ENCODE assay signal across 36 cellular contexts in the genomic region with DNA sequence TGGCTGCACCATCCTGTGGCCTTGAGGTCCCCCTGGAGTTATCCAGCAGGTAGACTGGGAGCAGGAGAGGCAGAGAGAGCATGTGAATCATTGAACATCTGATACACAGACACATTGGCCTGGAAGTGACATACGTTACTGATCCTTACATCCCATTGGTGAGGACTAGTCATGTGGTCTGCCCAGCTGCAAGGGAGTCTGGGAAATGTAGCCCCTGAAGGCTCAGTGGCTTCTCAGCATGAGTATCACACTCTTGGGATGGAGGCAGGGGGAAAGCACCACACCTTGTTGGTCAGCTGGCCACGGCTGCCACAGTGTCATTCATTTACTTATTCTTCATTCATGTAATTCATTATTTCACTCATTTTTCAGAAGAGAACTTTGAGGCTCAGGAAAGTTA. TPM values are rescaled to one million over a fixed set of nuclear protein-coding genes. Genes with fewer than 3 reads are reported as not detected.
"Had no signal": no experiment of that assay in that cellular context is flagged by ENCODE, and none has a peak within 500 bp of the region (broad histone marks: within the 10 kb centered on the region; RNA-seq: fewer than 3 reads in every experiment).

No MANE protein-coding gene starts in this region.

- H3K36me3 ChIP-seq: adrenal gland, esophagus muscularis mucosa, gastrocnemius medialis, heart right ventricle had no signal

- H3K4me2 ChIP-seq: hepatocyte had no signal

- H3K27ac ChIP-seq: adrenal gland, body of pancreas, esophagus muscularis mucosa, foreskin keratinocyte, gastrocnemius medialis, heart right ventricle, hepatocyte, VCaP had no signal

- ATAC-seq: activated CD4-positive, CD25-positive, alpha-beta regulatory T cell treated with anti-CD3 and anti-CD28 coated beads, Interleukin-2, amount 50 U/mL, for 24 hours; activated CD8-positive, alpha-beta memory T cell treated with anti-CD3 and anti-CD28 coated beads, Interleukin-2, amount 10 ng/mL, durations not matched to agents 7 days and 5 days; activated naive CD8-positive, alpha-beta T cell treated with anti-CD3 and anti-CD28 coated beads, Interleukin-2, amount 50 U/mL, for 24 hours; body of pancreas; effector memory CD8-positive, alpha-beta T cell; foreskin keratinocyte; gastrocnemius medialis; heart right ventricle had no signal

- H3K27ac Mint-ChIP-seq: activated B cell treated with CpG ODN at 0.5 μM for 24 hours; activated CD4-positive, alpha-beta memory T cell treated with anti-CD3 and anti-CD28 coated beads, Interleukin-2, amount 10 ng/mL, durations not matched to agents 7 days and 5 days; activated CD4-positive, alpha-beta T cell treated with anti-CD3 and anti-CD28 coated beads, Interleukin-2, amount 10 ng/mL, durations not matched to agents 7 days and 5 days; activated CD8-positive, alpha-beta memory T cell treated with anti-CD3 and anti-CD28 coated beads, Interleukin-2, amount 10 ng/mL, durations not matched to agents 7 days and 5 days; activated naive CD8-positive, alpha-beta T cell treated with anti-CD3 and anti-CD28 coated beads for 36 hours; activated naive CD8-positive, alpha-beta T cell treated with anti-CD3 and anti-CD28 coated beads, Interleukin-2, amount 50 U/mL, for 24 hours; activated T-helper 1 cell treated with anti-CD3 and anti-CD28 coated beads, Interleukin-12 subunit alpha, Interleukin-12 subunit beta, Interleukin-2, Interleukin-4 antibody, amounts not matched to agents 30 ng/mL and 10 ng/mL and 1 ng/mL, durations not matched to agents 14 hours and 24 hours and 36 hours; effector memory CD8-positive, alpha-beta T cell had no signal

- H3K27me3 Mint-ChIP-seq: activated B cell treated with CpG ODN at 0.5 μM for 24 hours; activated naive CD8-positive, alpha-beta T cell treated with anti-CD3 and anti-CD28 coated beads for 36 hours; activated naive CD8-positive, alpha-beta T cell treated with anti-CD3 and anti-CD28 coated beads, Interleukin-2, amount 50 U/mL, for 24 hours had no signal

- H3K4me3 ChIP-seq: adrenal gland, body of pancreas, esophagus muscularis mucosa, gastrocnemius medialis, heart right ventricle, hepatocyte had no signal

- H2AFZ ChIP-seq: hepatocyte had no signal

- H3K4me3 Mint-ChIP-seq: activated B cell treated with CpG ODN at 0.5 μM for 24 hours; activated CD4-positive, alpha-beta memory T cell treated with anti-CD3 and anti-CD28 coated beads, Interleukin-2, amount 10 ng/mL, durations not matched to agents 7 days and 5 days; activated CD4-positive, alpha-beta T cell treated with anti-CD3 and anti-CD28 coated beads, Interleukin-2, amount 10 ng/mL, durations not matched to agents 7 days and 5 days; activated CD8-positive, alpha-beta memory T cell treated with anti-CD3 and anti-CD28 coated beads, Interleukin-2, amount 10 ng/mL, durations not matched to agents 7 days and 5 days; activated naive CD8-positive, alpha-beta T cell treated with anti-CD3 and anti-CD28 coated beads for 36 hours; activated naive CD8-positive, alpha-beta T cell treated with anti-CD3 and anti-CD28 coated beads, Interleukin-2, amount 50 U/mL, for 24 hours; activated T-helper 1 cell treated with anti-CD3 and anti-CD28 coated beads, Interleukin-12 subunit alpha, Interleukin-12 subunit beta, Interleukin-2, Interleukin-4 antibody, amounts not matched to agents 30 ng/mL and 10 ng/mL and 1 ng/mL, durations not matched to agents 14 hours and 24 hours and 36 hours; effector memory CD8-positive, alpha-beta T cell had no signal

- FAIRE-seq: colon had no signal

- H3K4me1 Mint-ChIP-seq: activated CD4-positive, alpha-beta memory T cell treated with anti-CD3 and anti-CD28 coated beads, Interleukin-2, amount 10 ng/mL, durations not matched to agents 7 days and 5 days; activated CD4-positive, alpha-beta T cell treated with anti-CD3 and anti-CD28 coated beads, Interleukin-2, amount 10 ng/mL, durations not matched to agents 7 days and 5 days; activated CD8-positive, alpha-beta memory T cell treated with anti-CD3 and anti-CD28 coated beads, Interleukin-2, amount 10 ng/mL, durations not matched to agents 7 days and 5 days; activated naive CD8-positive, alpha-beta T cell treated with anti-CD3 and anti-CD28 coated beads, Interleukin-2, amount 50 U/mL, for 24 hours had no signal

- H3K9me3 ChIP-seq: adrenal gland, body of pancreas, gastrocnemius medialis had no signal

- H3K9me3 Mint-ChIP-seq: activated B cell treated with CpG ODN at 0.5 μM for 24 hours; activated CD4-positive, alpha-beta memory T cell treated with anti-CD3 and anti-CD28 coated beads, Interleukin-2, amount 10 ng/mL, durations not matched to agents 7 days and 5 days; activated CD4-positive, alpha-beta T cell treated with anti-CD3 and anti-CD28 coated beads, Interleukin-2, amount 10 ng/mL, durations not matched to agents 7 days and 5 days; activated naive CD8-positive, alpha-beta T cell treated with anti-CD3 and anti-CD28 coated beads for 36 hours; activated naive CD8-positive, alpha-beta T cell treated with anti-CD3 and anti-CD28 coated beads, Interleukin-2, amount 50 U/mL, for 24 hours; activated T-helper 1 cell treated with anti-CD3 and anti-CD28 coated beads, Interleukin-12 subunit alpha, Interleukin-12 subunit beta, Interleukin-2, Interleukin-4 antibody, amounts not matched to agents 30 ng/mL and 10 ng/mL and 1 ng/mL, durations not matched to agents 14 hours and 24 hours and 36 hours had no signal

- H3K79me2 ChIP-seq: hepatocyte had no signal

- H3K27me3 ChIP-seq: adrenal gland, body of pancreas, esophagus muscularis mucosa, foreskin keratinocyte, heart right ventricle had no signal

- H3K4me1 ChIP-seq: adrenal gland, body of pancreas, foreskin keratinocyte, gastrocnemius medialis had no signal

- DNase-seq: activated B cell treated with CpG ODN at 0.5 μM for 24 hours; activated CD4-positive, alpha-beta memory T cell treated with anti-CD3 and anti-CD28 coated beads, Interleukin-2, amount 10 ng/mL, durations not matched to agents 7 days and 5 days; activated CD4-positive, alpha-beta T cell treated with anti-CD3 and anti-CD28 coated beads, Interleukin-2, amount 10 ng/mL, durations not matched to agents 7 days and 5 days; activated CD4-positive, alpha-beta T cell treated with anti-CD3 and anti-CD28 coated beads, Interleukin-2, amount 50 U/mL, for 4 hours; activated CD8-positive, alpha-beta memory T cell treated with anti-CD3 and anti-CD28 coated beads, Interleukin-2, amount 10 ng/mL, durations not matched to agents 7 days and 5 days; activated CD8-positive, alpha-beta memory T cell treated with anti-CD3 and anti-CD28 coated beads, Interleukin-2, amount 50 U/mL, for 4 hours; activated gamma-delta T cell; activated naive CD4-positive, alpha-beta T cell; activated naive CD4-positive, alpha-beta T cell treated with anti-CD3 and anti-CD28 coated beads, Interleukin-2, amount 50 U/mL, for 16 hours; activated naive CD8-positive, alpha-beta T cell treated with anti-CD3 and anti-CD28 coated beads for 36 hours; activated naive CD8-positive, alpha-beta T cell treated with anti-CD3 and anti-CD28 coated beads, Interleukin-2, amount 50 U/mL, for 24 hours; activated T-cell treated with anti-CD3 and anti-CD28 coated beads, Interleukin-2, amount 50 U/mL, for 1 hour; activated T-cell treated with anti-CD3 and anti-CD28 coated beads, Interleukin-2, amount 50 U/mL, for 48 hours; adrenal gland; amygdala; aorta; body of pancreas; caudate nucleus; cortex of kidney; dermis blood vessel endothelial cell; effector CD4-positive, alpha-beta T cell; effector memory CD8-positive, alpha-beta T cell; erythroblast; foreskin keratinocyte; gastrocnemius medialis; heart right ventricle; T-helper 2 cell had no signal

- H3K36me3 Mint-ChIP-seq: activated CD8-positive, alpha-beta memory T cell treated with anti-CD3 and anti-CD28 coated beads, Interleukin-2, amount 10 ng/mL, durations not matched to agents 7 days and 5 days; activated naive CD8-positive, alpha-beta T cell treated with anti-CD3 and anti-CD28 coated beads for 36 hours had no signal

RNA-seq across cellular contexts. Expression of gene KCNMB1, which starts 13.3 kb away (rescaled TPM):
- total RNA-seq: activated B cell treated with CpG ODN at 0.5 μM for 24 hours; activated CD4-positive, alpha-beta memory T cell treated with anti-CD3 and anti-CD28 coated beads, Interleukin-2, amount 10 ng/mL, durations not matched to agents 7 days and 5 days; activated CD4-positive, alpha-beta T cell treated with anti-CD3 and anti-CD28 coated beads, Interleukin-2, amount 10 ng/mL, durations not matched to agents 7 days and 5 days; activated CD8-positive, alpha-beta memory T cell treated with anti-CD3 and anti-CD28 coated beads for 36 hours; activated CD8-positive, alpha-beta memory T cell treated with anti-CD3 and anti-CD28 coated beads, Interleukin-2, amount 10 ng/mL, durations not matched to agents 7 days and 5 days; activated naive CD8-positive, alpha-beta T cell treated with anti-CD3 and anti-CD28 coated beads for 36 hours; dermis blood vessel endothelial cell; foreskin keratinocyte; glomerular endothelial cell; T-helper 1 cell treated with Interleukin-12 subunit alpha and Interleukin-12 subunit beta and Interleukin-4 antibody, amounts not matched to agents 30 ng/mL and 1 ng/mL, for 36 hours had no signal
- polyA plus RNA-seq: foreskin keratinocyte had no signal
